Comparison of ENCODE assay signal across 16 cellular contexts in genomic region chr2:37766087-37766486, GRCh38.
DNase-seq lines count a peak whose midpoint lies in the region; ATAC-seq, FAIRE-seq and TF ChIP-seq lines count a peak whose summit lies in the region.
"Had no signal": no experiment of that assay in that cellular context is flagged by ENCODE, and none has a peak within 500 bp of the region (broad histone marks: within the 10 kb centered on the region; RNA-seq: fewer than 3 reads in every experiment).

No MANE protein-coding gene starts in this region.

- H3K36me3 Mint-ChIP-seq in progenitor cell of endocrine pancreas (ENCODE audit: insufficient read depth) = peaks cover 2% of the 10 kb centered on the region
- H3K36me3 Mint-ChIP-seq: activated CD4-positive, alpha-beta memory T cell treated with anti-CD3 and anti-CD28 coated beads for 36 hours had no signal

- H3K36me3 ChIP-seq in pancreas (no peaks in the 10 kb centered on the region), lower lobe of right lung (no peaks in the 10 kb centered on the region)
- H3K36me3 ChIP-seq: heart left ventricle had no signal

- intact Hi-C loops in pancreas (cut with DNase I) (no loop called here), lower lobe of right lung (cut with DNase I) (no loop called here)

- peak overlapping the region; percentile 80 for H3K27ac Mint-ChIP-seq in progenitor cell of endocrine pancreas
- H3K27ac Mint-ChIP-seq: activated CD4-positive, alpha-beta memory T cell treated with anti-CD3 and anti-CD28 coated beads for 36 hours; activated T-cell treated with anti-CD3 and anti-CD28 coated beads, Interleukin-2, amount 50 U/mL, for 72 hours had no signal

- TF ChIP-seq CTCF in fibroblast of villous mesenchyme (IDR thresholded peaks at IDR 0.05; ENCODE audit: insufficient read depth, low read depth, low read length) (no peak), progenitor cell of endocrine pancreas (IDR thresholded peaks at IDR 0.05; ENCODE audit: unreplicated experiment) (no peak), pancreas (IDR thresholded peaks at IDR 0.05) (no peak), lower lobe of right lung (IDR thresholded peaks at IDR 0.05) (no peak)

- ATAC-seq in pancreas = no peak
- ATAC-seq in lower lobe of right lung = no peak
- ATAC-seq: activated T-cell treated with anti-CD3 and anti-CD28 coated beads, Interleukin-2, amount 50 U/mL, for 72 hours; heart left ventricle had no signal

- H3K27me3 ChIP-seq in pancreas (no peaks in the 10 kb centered on the region), lower lobe of right lung (ENCODE audit: low read depth) (no peaks in the 10 kb centered on the region)
- H3K27me3 ChIP-seq: heart left ventricle had no signal

- peaks cover 0 to 4% (median 0%) of the 10 kb centered on the region in 3 donors for H3K4me1 ChIP-seq in pancreas
- peaks cover 35% of the 10 kb centered on the region for H3K4me1 ChIP-seq in lower lobe of right lung

- H3K9me3 ChIP-seq in pancreas (no peaks in the 10 kb centered on the region), lower lobe of right lung (no peaks in the 10 kb centered on the region)
- H3K9me3 ChIP-seq: heart left ventricle had no signal

- peaks cover 30% of the 10 kb centered on the region for H3K4me1 Mint-ChIP-seq in progenitor cell of endocrine pancreas (ENCODE audit: low read depth)

- no peak overlapping the region for H3K4me3 Mint-ChIP-seq in progenitor cell of endocrine pancreas (ENCODE audit: low read depth)
- H3K4me3 Mint-ChIP-seq: activated CD4-positive, alpha-beta memory T cell treated with anti-CD3 and anti-CD28 coated beads for 36 hours; activated T-cell treated with anti-CD3 and anti-CD28 coated beads, Interleukin-2, amount 50 U/mL, for 72 hours had no signal

- peak; percentile 95 for FAIRE-seq in TTC549 (lab: Jason Lieb, UNC)
- no peak for FAIRE-seq in pancreas (lab: Jason Lieb, UNC)

- peak; percentile 46 for DNase-seq in ELF-1 (ENCODE audit: low read depth, low spot score)
- peak; percentile 66 for DNase-seq in fibroblast of villous mesenchyme (ENCODE audit: low read depth)
- no peak for DNase-seq in progenitor cell of endocrine pancreas (ENCODE audit: low spot score, unreplicated experiment)
- DNase-seq in NCI-H510A treated with DMSO at 0.1 percent for 48 hours (lab: John Stamatoyannopoulos, UW) = no peak
- DNase-seq in NCI-H774 (lab: John Stamatoyannopoulos, UW) = no peak
- DNase-seq in pancreas = no peak
- no peak for DNase-seq in lower lobe of right lung
- DNase-seq: activated CD4-positive, alpha-beta memory T cell treated with anti-CD3 and anti-CD28 coated beads for 36 hours; activated T-cell treated with anti-CD3 and anti-CD28 coated beads, Interleukin-2, amount 50 U/mL, for 72 hours; heart left ventricle; NCI-H1694 treated with DMSO at 0.1 percent for 48 hours; NCI-H526; retina; stimulated activated CD4-positive, alpha-beta T cell treated with anti-CD3 and anti-CD28 coated beads, Interleukin-2, amount 100 ng/mL, for 24 hours had no signal

- WGBS in pancreas, 2 donors = 24 to 37% methylated on average over 3 of the region's 3 CpGs

- peaks cover 8% of the 10 kb centered on the region for H3K9me3 Mint-ChIP-seq in progenitor cell of endocrine pancreas (ENCODE audit: low read depth)

- H3K27me3 Mint-ChIP-seq in progenitor cell of endocrine pancreas = peaks cover under 1% of the 10 kb centered on the region

- no peak overlapping the region for H3K4me3 ChIP-seq in fibroblast of villous mesenchyme (ENCODE audit: low read depth, low read length)
- H3K4me3 ChIP-seq in pancreas = no peak overlapping the region
- H3K4me3 ChIP-seq in lower lobe of right lung = no peak overlapping the region
- H3K4me3 ChIP-seq: heart left ventricle had no signal

- H3K27ac ChIP-seq in pancreas (no peak overlapping the region), lower lobe of right lung (no peak overlapping the region)
- H3K27ac ChIP-seq: epithelial cell of prostate had no signal

Comparison
In these comparisons a context has a peak if more than half of its experiments do, and no peak if none do; other contexts are left out.
1. DNase-seq: peak in ELF-1 (single experiment) and fibroblast of villous mesenchyme (single experiment); none in progenitor cell of endocrine pancreas (single experiment), NCI-H510A treated with DMSO at 0.1 percent for 48 hours (single experiment), NCI-H774 (single experiment), pancreas (0 of 6) and lower lobe of right lung (single experiment).